2 cellular contexts compared by ENCODE assay signal in the genomic region with DNA sequence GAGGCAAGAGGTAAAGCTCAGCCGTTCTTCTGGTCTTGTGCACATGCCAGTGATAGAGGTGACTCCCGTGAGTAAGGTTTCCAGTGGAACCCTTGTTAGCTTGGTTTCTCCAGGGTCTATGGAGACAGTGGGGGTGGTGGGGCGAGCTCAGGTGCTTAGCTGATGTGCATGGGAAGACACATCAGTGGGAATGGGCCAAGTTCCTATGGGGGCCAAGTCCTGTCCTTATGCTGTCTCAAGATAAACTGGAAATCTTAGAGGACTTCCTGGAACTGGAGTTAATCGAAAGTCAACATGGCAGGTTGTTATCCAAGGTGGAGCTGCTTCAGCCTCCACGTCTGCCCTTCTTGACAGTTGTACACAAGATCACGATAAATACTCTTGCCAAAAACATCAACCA.
TF ChIP-seq lines count a peak whose summit lies in the region.

No MANE protein-coding gene starts in this region.

TF ChIP-seq in K562, 482 proteins besides CTCF, POLR2A, EP300 and RAD21 (continued from another document):
- TF ChIP-seq MEIS2 (IDR thresholded peaks at IDR 0.05; ENCODE audit: partially characterized antibody) (peak; percentile 53), WHSC1 (IDR thresholded peaks at IDR 0.05; ENCODE audit: low read length) (no peak), CBFB (CRISPR knock-in tag; IDR thresholded peaks at IDR 0.05) (no peak), CBFA2T3 (IDR thresholded peaks at IDR 0.05) (peak; percentile 86), NCOR1 (IDR thresholded peaks at IDR 0.05) (peak; percentile 73), ZEB2 (IDR thresholded peaks at IDR 0.05) (peak; percentile 61; the same call in 1 of the 2 replicates), TAL1 (IDR thresholded peaks at IDR 0.05) (peak; percentile 88), NCOA1 (IDR thresholded peaks at IDR 0.05; ENCODE audit: low read depth) (peak; percentile 24; the same call in 1 of the 2 replicates), STAT5A (IDR thresholded peaks at IDR 0.05; ENCODE audit: borderline replicate concordance, low read length) (peak; percentile 93), CTBP1 (IDR thresholded peaks at IDR 0.05; ENCODE audit: borderline replicate concordance) (peak; percentile 59; the same call in 1 of the 2 replicates), NFIC (IDR thresholded peaks at IDR 0.05) (peak; percentile 67), KLF1 (tag; IDR thresholded peaks at IDR 0.05) (no peak), SOX6 (IDR thresholded peaks at IDR 0.05) (peak; percentile 35; the same call in 1 of the 2 replicates), THRAP3 (IDR thresholded peaks at IDR 0.05; ENCODE audit: borderline replicate concordance) (no peak), MYNN (IDR thresholded peaks at IDR 0.05) (no peak), MYNN (CRISPR knock-in tag; IDR thresholded peaks at IDR 0.05) (no peak), ARID1B (IDR thresholded peaks at IDR 0.05) (peak; percentile 91), RCOR1 (IDR thresholded peaks at IDR 0.05; ENCODE audit: borderline replicate concordance in 1 of 2, low read depth in 2 of 2, low read length in 2 of 2) (peak in 1 of 2 experiments; percentile 37; a peak in 1 of 4 replicates), TBL1XR1 (IDR thresholded peaks at IDR 0.05; ENCODE audit: low read length in 2 of 2) (peak in 1 of 2 experiments; percentile 46; a peak in 1 of 4 replicates), JUN (IDR thresholded peaks at IDR 0.05; ENCODE audit: borderline replicate concordance, low read depth, low read length) (no peak), JUN (CRISPR knock-in tag; IDR thresholded peaks at IDR 0.05; ENCODE audit: borderline replicate concordance) (no peak), TRIM24 (IDR thresholded peaks at IDR 0.05) (peak in 1 of 2 experiments; percentile 63; a peak in 2 of 4 replicates), TAF7 (tag; IDR thresholded peaks at IDR 0.05) (no peak), ZBTB8A (IDR thresholded peaks at IDR 0.05; ENCODE audit: partially characterized antibody) (no peak), HDAC2 (IDR thresholded peaks at IDR 0.05) (0 out of 2 replicates have a peak, but pooled peaks have one; percentile 23)
- TF ChIP-seq, protein P1, sequence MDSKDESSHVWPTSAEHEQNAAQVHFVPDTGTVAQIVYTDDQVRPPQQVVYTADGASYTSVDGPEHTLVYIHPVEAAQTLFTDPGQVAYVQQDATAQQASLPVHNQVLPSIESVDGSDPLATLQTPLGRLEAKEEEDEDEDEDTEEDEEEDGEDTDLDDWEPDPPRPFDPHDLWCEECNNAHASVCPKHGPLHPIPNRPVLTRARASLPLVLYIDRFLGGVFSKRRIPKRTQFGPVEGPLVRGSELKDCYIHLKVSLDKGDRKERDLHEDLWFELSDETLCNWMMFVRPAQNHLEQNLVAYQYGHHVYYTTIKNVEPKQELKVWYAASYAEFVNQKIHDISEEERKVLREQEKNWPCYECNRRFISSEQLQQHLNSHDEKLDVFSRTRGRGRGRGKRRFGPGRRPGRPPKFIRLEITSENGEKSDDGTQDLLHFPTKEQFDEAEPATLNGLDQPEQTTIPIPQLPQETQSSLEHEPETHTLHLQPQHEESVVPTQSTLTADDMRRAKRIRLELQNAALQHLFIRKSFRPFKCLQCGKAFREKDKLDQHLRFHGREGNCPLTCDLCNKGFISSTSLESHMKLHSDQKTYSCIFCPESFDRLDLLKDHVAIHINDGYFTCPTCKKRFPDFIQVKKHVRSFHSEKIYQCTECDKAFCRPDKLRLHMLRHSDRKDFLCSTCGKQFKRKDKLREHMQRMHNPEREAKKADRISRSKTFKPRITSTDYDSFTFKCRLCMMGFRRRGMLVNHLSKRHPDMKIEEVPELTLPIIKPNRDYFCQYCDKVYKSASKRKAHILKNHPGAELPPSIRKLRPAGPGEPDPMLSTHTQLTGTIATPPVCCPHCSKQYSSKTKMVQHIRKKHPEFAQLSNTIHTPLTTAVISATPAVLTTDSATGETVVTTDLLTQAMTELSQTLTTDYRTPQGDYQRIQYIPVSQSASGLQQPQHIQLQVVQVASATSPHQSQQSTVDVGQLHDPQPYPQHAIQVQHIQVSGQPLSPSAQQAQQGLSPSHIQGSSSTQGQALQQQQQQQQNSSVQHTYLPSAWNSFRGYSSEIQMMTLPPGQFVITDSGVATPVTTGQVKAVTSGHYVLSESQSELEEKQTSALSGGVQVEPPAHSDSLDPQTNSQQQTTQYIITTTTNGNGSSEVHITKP (IDR thresholded peaks at IDR 0.05; ENCODE audit: partially characterized antibody), result peak; percentile 55

TF ChIP-seq in SK-N-SH treated with all-trans-retinoic acid at 6 μM for 48 hours, 23 proteins besides CTCF, POLR2A, EP300 and RAD21 (continued from another document):
- TF ChIP-seq, protein P2, sequence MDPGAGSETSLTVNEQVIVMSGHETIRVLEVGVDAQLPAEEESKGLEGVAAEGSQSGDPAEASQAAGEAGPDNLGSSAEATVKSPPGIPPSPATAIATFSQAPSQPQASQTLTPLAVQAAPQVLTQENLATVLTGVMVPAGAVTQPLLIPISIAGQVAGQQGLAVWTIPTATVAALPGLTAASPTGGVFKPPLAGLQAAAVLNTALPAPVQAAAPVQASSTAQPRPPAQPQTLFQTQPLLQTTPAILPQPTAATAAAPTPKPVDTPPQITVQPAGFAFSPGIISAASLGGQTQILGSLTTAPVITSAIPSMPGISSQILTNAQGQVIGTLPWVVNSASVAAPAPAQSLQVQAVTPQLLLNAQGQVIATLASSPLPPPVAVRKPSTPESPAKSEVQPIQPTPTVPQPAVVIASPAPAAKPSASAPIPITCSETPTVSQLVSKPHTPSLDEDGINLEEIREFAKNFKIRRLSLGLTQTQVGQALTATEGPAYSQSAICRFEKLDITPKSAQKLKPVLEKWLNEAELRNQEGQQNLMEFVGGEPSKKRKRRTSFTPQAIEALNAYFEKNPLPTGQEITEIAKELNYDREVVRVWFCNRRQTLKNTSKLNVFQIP (CRISPR knock-in tag; IDR thresholded peaks at IDR 0.05; ENCODE audit: borderline replicate concordance, low read depth), result no peak
- TF ChIP-seq SNAI2 (CRISPR knock-in tag; IDR thresholded peaks at IDR 0.05) (no peak), ZNF565 (CRISPR knock-in tag; conservative IDR thresholded peaks at IDR 0.05; ENCODE audit: low read depth) (no peak), BACH2 (CRISPR knock-in tag; IDR thresholded peaks at IDR 0.05; ENCODE audit: borderline replicate concordance) (no peak), ZC3H10 (CRISPR knock-in tag; IDR thresholded peaks at IDR 0.05) (no peak), ZFP30 (CRISPR knock-in tag; IDR thresholded peaks at IDR 0.05) (no peak), ZNF8 (CRISPR knock-in tag; IDR thresholded peaks at IDR 0.05) (no peak), RARB (CRISPR knock-in tag; IDR thresholded peaks at IDR 0.05) (no peak), ARNTL (CRISPR knock-in tag; IDR thresholded peaks at IDR 0.05; ENCODE audit: borderline replicate concordance, low read depth) (no peak), ESRRG (CRISPR knock-in tag; IDR thresholded peaks at IDR 0.05) (no peak)
- TF ChIP-seq, protein P3, sequence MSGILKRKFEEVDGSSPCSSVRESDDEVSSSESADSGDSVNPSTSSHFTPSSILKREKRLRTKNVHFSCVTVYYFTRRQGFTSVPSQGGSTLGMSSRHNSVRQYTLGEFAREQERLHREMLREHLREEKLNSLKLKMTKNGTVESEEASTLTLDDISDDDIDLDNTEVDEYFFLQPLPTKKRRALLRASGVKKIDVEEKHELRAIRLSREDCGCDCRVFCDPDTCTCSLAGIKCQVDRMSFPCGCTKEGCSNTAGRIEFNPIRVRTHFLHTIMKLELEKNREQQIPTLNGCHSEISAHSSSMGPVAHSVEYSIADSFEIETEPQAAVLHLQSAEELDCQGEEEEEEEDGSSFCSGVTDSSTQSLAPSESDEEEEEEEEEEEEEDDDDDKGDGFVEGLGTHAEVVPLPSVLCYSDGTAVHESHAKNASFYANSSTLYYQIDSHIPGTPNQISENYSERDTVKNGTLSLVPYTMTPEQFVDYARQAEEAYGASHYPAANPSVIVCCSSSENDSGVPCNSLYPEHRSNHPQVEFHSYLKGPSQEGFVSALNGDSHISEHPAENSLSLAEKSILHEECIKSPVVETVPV (CRISPR knock-in tag; IDR thresholded peaks at IDR 0.05), result no peak
